8 cellular contexts compared by ENCODE assay signal in genomic region chr6:45714795-45715507, GRCh38.
A peak's percentile ranks its signal among the peaks of the same experiment; 100 is the strongest.
DNase-seq lines count a peak whose midpoint lies in the region; ATAC-seq and TF ChIP-seq lines count a peak whose summit lies in the region.

No MANE protein-coding gene starts in this region.

- TF ChIP-seq CTCF in cardiac fibroblast (IDR thresholded peaks at IDR 0.05; ENCODE audit: low read depth, low read length): peak; percentile 87

- H3K4me3 ChIP-seq in H7 (ENCODE audit: insufficient read depth, low read depth, low read length): no peak overlapping the region
- no peak overlapping the region for H3K4me3 ChIP-seq in cardiac fibroblast (replicated peaks in 1 of 2; ENCODE audit: low read depth in 2 of 2, low read length in 2 of 2)

- DNase-seq in DMS114 treated with DMSO at 0.1 percent for 48 hours (lab: John Stamatoyannopoulos, UW; ENCODE audit: unreplicated experiment) (peak; percentile 73), H7 (peak; percentile 65), NCI-H187 (lab: John Stamatoyannopoulos, UW) (peak; percentile 41 to 46), T1000 (lab: John Stamatoyannopoulos, UW) (peak; percentile 39), cardiac fibroblast (ENCODE audit: low read depth in 2 of 2) (peak; percentile 91 to 93), iris pigment epithelial cell (ENCODE audit: low read depth) (peak; percentile 85)
- DNase-seq in stimulated activated CD8-positive, alpha-beta memory T cell treated with anti-CD3 and anti-CD28 coated beads, Interleukin-15, amount 100 ng/mL, for 1 hour (ENCODE audit: low read depth): peak; percentile 27

- no peaks in the 10 kb centered on the region for H3K36me3 ChIP-seq in H7 (replicated peaks; ENCODE audit: control insufficient read depth, insufficient read depth, low read length)

- ATAC-seq in HG03469 (IDR thresholded peaks at IDR 0.05; ENCODE audit: unreplicated experiment): no peak

- H3K27me3 ChIP-seq in H7 (ENCODE audit: control insufficient read depth, insufficient read depth, low read length): no peaks in the 10 kb centered on the region

Comparison
In these comparisons a context has a peak if more than half of its experiments do, and no peak if none do; other contexts are left out.
1. DNase-seq: peak in every context shown above with its lines; median percentile 92 in cardiac fibroblast; 85 in iris pigment epithelial cell; 73 in DMS114 treated with DMSO at 0.1 percent for 48 hours; 65 in H7; 44 in NCI-H187; 39 in T1000; 27 in stimulated activated CD8-positive, alpha-beta memory T cell treated with anti-CD3 and anti-CD28 coated beads, Interleukin-15, amount 100 ng/mL, for 1 hour.